15 cellular contexts compared by ENCODE assay signal in the genomic region with DNA sequence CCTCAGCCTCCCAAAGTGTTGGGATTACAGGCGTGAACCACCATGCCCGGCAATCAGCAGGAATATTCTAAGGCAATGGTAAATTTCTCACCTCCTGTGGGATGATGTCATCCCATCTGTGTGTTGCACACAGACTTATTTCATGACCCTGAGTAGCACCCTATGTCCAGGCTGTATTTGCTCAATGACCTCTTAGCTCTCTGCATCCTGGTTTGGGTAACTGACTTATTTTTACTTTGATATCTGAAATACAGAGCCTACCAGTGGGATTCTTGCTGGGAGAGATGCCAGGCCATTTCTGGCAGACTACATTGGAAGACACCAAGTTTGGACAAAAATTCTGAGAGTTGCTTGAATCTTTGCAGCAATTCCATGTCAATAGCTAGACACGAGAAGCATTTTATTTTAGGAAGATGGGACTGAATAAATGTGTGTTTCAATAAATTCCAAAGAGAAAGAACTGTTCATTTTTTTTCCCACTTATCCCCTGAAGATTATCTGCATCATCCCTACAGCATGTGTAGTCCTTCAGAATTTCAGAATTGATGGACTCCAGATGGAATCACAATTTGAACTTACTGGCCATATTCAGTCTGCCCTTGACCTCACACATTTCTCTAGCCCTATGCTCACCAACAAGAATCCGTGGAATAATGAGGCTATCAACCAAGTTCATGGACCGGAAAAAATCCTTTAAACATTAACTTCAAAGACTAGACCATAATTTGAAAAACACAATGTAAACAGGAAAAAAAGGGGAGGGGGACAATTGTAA.
DNase-seq lines count a peak whose midpoint lies in the region; TF ChIP-seq lines count a peak whose summit lies in the region.
"Had no signal": no experiment of that assay in that cellular context is flagged by ENCODE, and none has a peak within 500 bp of the region (broad histone marks: within the 10 kb centered on the region; RNA-seq: fewer than 3 reads in every experiment).

No MANE protein-coding gene starts in this region.

- peak overlapping the region; percentile 22 to 63 for H3K27ac ChIP-seq in coronary artery

- TF ChIP-seq CTCF in coronary artery (IDR thresholded peaks at IDR 0.05) = no peak

- H3K4me3 ChIP-seq in coronary artery = no peak overlapping the region
- H3K4me3 ChIP-seq: skin epidermis had no signal

- DNase-seq in NCI-H1105 treated with DMSO at 0.1 percent for 48 hours (lab: John Stamatoyannopoulos, UW) (peak; percentile 56), coronary artery (ENCODE audit: low spot score) (no peak), kidney tubule cell (ENCODE audit: low spot score) (peak; percentile 44), stromal cell of bone marrow (ENCODE audit: low read depth) (peak; percentile 38), T-helper 1 cell (no peak), HUDEP-2 (lab: John Stamatoyannopoulos, UW; ENCODE audit: unreplicated experiment in 76 of 76) (no peak), SKM-1 (lab: John Stamatoyannopoulos, UW; ENCODE audit: unreplicated experiment) (no peak)
- no peak for DNase-seq in activated CD8-positive, alpha-beta memory T cell treated with anti-CD3 and anti-CD28 coated beads for 24 hours
- DNase-seq: activated CD4-positive, alpha-beta T cell treated with anti-CD3 and anti-CD28 coated beads, Interleukin-2, amount 10 ng/mL, durations not matched to agents 7 days and 5 days; caudate nucleus; CD4-positive, alpha-beta T cell; erythroblast; OCI-M1; trophoblast cell had no signal

Comparison
In these comparisons a context has a peak if more than half of its experiments do, and no peak if none do; other contexts are left out.
1. DNase-seq: peak in NCI-H1105 treated with DMSO at 0.1 percent for 48 hours (single experiment), kidney tubule cell (single experiment) and stromal cell of bone marrow (single experiment); none in coronary artery (single experiment), T-helper 1 cell (0 of 5), HUDEP-2 (0 of 76), SKM-1 (single experiment) and activated CD8-positive, alpha-beta memory T cell treated with anti-CD3 and anti-CD28 coated beads for 24 hours (single experiment).